Comparison of ENCODE assay signal across 7 cellular contexts in genomic region chr5:88502179-88503064, GRCh38.
DNase-seq lines count a peak whose midpoint lies in the region; FAIRE-seq and TF ChIP-seq lines count a peak whose summit lies in the region.

No MANE protein-coding gene starts in this region.

- H3F3A ChIP-seq in GM23248 (ENCODE audit: insufficient read depth), result no peaks in the 10 kb centered on the region

- WGBS in GM23248 (ENCODE audit: low coverage in 1 of 2, low lambda C conversion rate in 2 of 2, missing lambda C conversion rate in 2 of 2), 2 experiments, result 19 to 25% methylated on average over 6 of the region's 6 CpGs
- WGBS in ovary, 3 donors, result 10 to 14% (median 13%) methylated on average over 6 of the region's 6 CpGs

- H3K27ac ChIP-seq in GM23248, result no peak overlapping the region
- peak overlapping the region; percentile 55 for H3K27ac ChIP-seq in cingulate gyrus (ENCODE audit: low read depth, low read length)
- H3K27ac ChIP-seq in ovary, result no peak overlapping the region

- H3K4me1 ChIP-seq in GM23248 (ENCODE audit: insufficient read depth) (no peaks in the 10 kb centered on the region), ovary (ENCODE audit: insufficient read depth) (peaks cover 2% of the 10 kb centered on the region)

- H3K9me3 ChIP-seq in GM23248 (ENCODE audit: low read depth), result no peaks in the 10 kb centered on the region
- H3K9me3 ChIP-seq in MG63, result no peaks in the 10 kb centered on the region
- H3K9me3 ChIP-seq in ovary, result no peaks in the 10 kb centered on the region

- in situ Hi-C loops in GM23248 (cut with MboI), result no loop called here

- peak; percentile 50 for FAIRE-seq in GM18507 (lab: Jason Lieb, UNC)

- DNase-seq in GM18507 (ENCODE audit: extremely low spot score, insufficient read length, low read depth) (no peak), GM23248 (peak; percentile 42), MG63 (no peak), ovary (no peak), NCI-H2081 (lab: John Stamatoyannopoulos, UW) (no peak), NCI-H2196 treated with DMSO at 0.1 percent for 48 hours (lab: John Stamatoyannopoulos, UW; ENCODE audit: unreplicated experiment) (no peak)

- H3K9me2 ChIP-seq in GM23248 (ENCODE audit: insufficient read depth), result no peaks in the 10 kb centered on the region

- no peak for TF ChIP-seq CTCF in ovary (IDR thresholded peaks at IDR 0.05)

- H3K9ac ChIP-seq in GM23248, result peak overlapping the region; percentile 38

- H3K36me3 ChIP-seq in GM23248 (ENCODE audit: low read depth), result no peaks in the 10 kb centered on the region
- H3K36me3 ChIP-seq in MG63, result no peaks in the 10 kb centered on the region
- no peaks in the 10 kb centered on the region for H3K36me3 ChIP-seq in ovary

- H3K27me3 ChIP-seq in GM23248 (replicated peaks; ENCODE audit: insufficient read depth) (no peaks in the 10 kb centered on the region), MG63 (no peaks in the 10 kb centered on the region), ovary (no peaks in the 10 kb centered on the region)

- intact Hi-C loops in ovary (cut with DNase I), result no loop called here

- H3K4me2 ChIP-seq in GM23248 (ENCODE audit: unreplicated experiment), result peak overlapping the region; percentile 61

- peak overlapping the region; percentile 66 for H3K4me3 ChIP-seq in GM23248
- peak overlapping the region; percentile 50 for H3K4me3 ChIP-seq in MG63
- peak overlapping the region; percentile 44 for H3K4me3 ChIP-seq in ovary

- H4K20me1 ChIP-seq in GM23248 (ENCODE audit: insufficient read depth), result no peaks in the 10 kb centered on the region

- no peak for TF ChIP-seq POLR2A in ovary (IDR thresholded peaks at IDR 0.05)

- no peak for TF ChIP-seq EP300 in ovary (IDR thresholded peaks at IDR 0.05)

- H3K79me2 ChIP-seq in GM23248 (ENCODE audit: insufficient read depth), result no peaks in the 10 kb centered on the region

- H2AFZ ChIP-seq in GM23248, result peak overlapping the region; percentile 77
